ENCODE assay signal across 25 cellular contexts in the genomic region with DNA sequence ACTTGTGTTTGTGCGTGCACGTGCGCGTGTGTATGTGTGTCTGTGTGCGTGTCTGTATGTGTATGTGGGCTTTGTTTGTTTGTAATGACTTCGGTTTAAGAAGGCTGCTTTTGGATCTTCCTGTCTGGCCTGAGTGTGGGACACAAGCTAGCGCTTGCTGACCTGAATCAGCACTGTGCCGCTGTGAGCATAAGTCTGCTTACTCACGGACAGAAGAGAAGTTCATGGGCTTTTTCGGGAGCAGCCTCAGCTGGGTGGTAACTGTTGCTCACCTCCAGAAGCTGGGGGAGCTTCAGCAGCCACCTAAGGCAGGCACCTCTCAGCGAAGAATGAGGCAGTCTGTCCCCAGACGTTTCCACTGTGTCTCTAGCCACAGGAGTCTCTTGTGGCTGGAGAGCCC. TPM values are rescaled to one million over a fixed set of nuclear protein-coding genes. Genes with fewer than 3 reads are reported as not detected.
DNase-seq lines count a peak whose midpoint lies in the region; ATAC-seq and TF ChIP-seq lines count a peak whose summit lies in the region.
"Had no signal": no experiment of that assay in that cellular context is flagged by ENCODE, and none has a peak within 500 bp of the region (broad histone marks: within the 10 kb centered on the region; RNA-seq: fewer than 3 reads in every experiment).

No MANE protein-coding gene starts in this region.

- H3K36me3 Mint-ChIP-seq in endothelial cell (ENCODE audit: low read depth, unreplicated experiment) = no peaks in the 10 kb centered on the region
- no peaks in the 10 kb centered on the region for H3K36me3 Mint-ChIP-seq in stimulated activated effector memory CD8-positive, alpha-beta T cell treated with anti-CD3 and anti-CD28 coated beads, Interleukin-12 subunit alpha, Interleukin-12 subunit beta, amount 100 ng/mL, for 72 hours
- no peaks in the 10 kb centered on the region for H3K36me3 Mint-ChIP-seq in effector memory CD8-positive, alpha-beta T cell (ENCODE audit: insufficient read depth)
- H3K36me3 Mint-ChIP-seq: CD4-positive, CD25-positive, alpha-beta regulatory T cell; naive thymus-derived CD4-positive, alpha-beta T cell had no signal

- H3K23ac ChIP-seq in mesendoderm (ENCODE audit: low read length) = no peak overlapping the region

- H3K4me3 ChIP-seq in NT2/D1 (ENCODE audit: insufficient read length, low read depth) (no peak overlapping the region), mesendoderm (ENCODE audit: low read length) (no peak overlapping the region), GM23248 (no peak overlapping the region)
- H3K4me3 ChIP-seq: esophagus muscularis mucosa, gastroesophageal sphincter, suprapubic skin had no signal

- H3K27me3 Mint-ChIP-seq in endothelial cell (ENCODE audit: unreplicated experiment) = peaks cover 1% of the 10 kb centered on the region
- H3K27me3 Mint-ChIP-seq in effector memory CD8-positive, alpha-beta T cell = peaks cover 29 to 42% of the 10 kb centered on the region in 2 donors

- peaks cover 16% of the 10 kb centered on the region for H3K4me1 Mint-ChIP-seq in endothelial cell (ENCODE audit: unreplicated experiment)
- peaks cover 11% of the 10 kb centered on the region for H3K4me1 Mint-ChIP-seq in stimulated activated effector memory CD8-positive, alpha-beta T cell treated with anti-CD3 and anti-CD28 coated beads, Interleukin-12 subunit alpha, Interleukin-12 subunit beta, amount 100 ng/mL, for 72 hours
- peaks cover 6 to 8% of the 10 kb centered on the region in 2 donors for H3K4me1 Mint-ChIP-seq in effector memory CD8-positive, alpha-beta T cell (ENCODE audit: low read depth in 2 of 2)

- H3K79me2 ChIP-seq in mesendoderm (ENCODE audit: control insufficient read depth, insufficient read depth, low read length) = no peaks in the 10 kb centered on the region
- no peaks in the 10 kb centered on the region for H3K79me2 ChIP-seq in GM23248 (ENCODE audit: insufficient read depth)

- no peak overlapping the region for H3K4me2 ChIP-seq in mesendoderm (ENCODE audit: low read length)
- H3K4me2 ChIP-seq in GM23248 (ENCODE audit: unreplicated experiment) = no peak overlapping the region

- H2BK5ac ChIP-seq in mesendoderm (ENCODE audit: low read length) = peak overlapping the region; percentile 48

- H3K18ac ChIP-seq in mesendoderm (ENCODE audit: low read length) = peak overlapping the region; percentile 3

- no peak overlapping the region for H4K5ac ChIP-seq in mesendoderm (ENCODE audit: low read length)

- H4K8ac ChIP-seq in mesendoderm (ENCODE audit: low read depth, low read length) = no peak overlapping the region

- H3K9me2 ChIP-seq in GM23248 (ENCODE audit: insufficient read depth) = no peaks in the 10 kb centered on the region

- H2BK15ac ChIP-seq in mesendoderm (replicated peaks; ENCODE audit: low read depth) = no peak overlapping the region

- WGBS in mesendoderm (ENCODE audit: extremely low coverage, insufficient coverage, low lambda C conversion rate) = no CpG with 5 or more reads among the region's 12 CpGs
- 74 to 77% methylated on average over 12 of the region's 12 CpGs for WGBS in GM23248 (ENCODE audit: low coverage in 1 of 2, low lambda C conversion rate in 2 of 2, missing lambda C conversion rate in 2 of 2), 2 experiments

- no peak overlapping the region for H2AFZ ChIP-seq in GM23248

- H3K79me1 ChIP-seq in mesendoderm (ENCODE audit: low read length) = no peaks in the 10 kb centered on the region

- peak overlapping the region; percentile 28 for H3K27ac ChIP-seq in mesendoderm (ENCODE audit: low read depth, low read length)
- no peak overlapping the region for H3K27ac ChIP-seq in GM23248
- H3K27ac ChIP-seq: esophagus muscularis mucosa, gastroesophageal sphincter, suprapubic skin had no signal

- no peak overlapping the region for H2BK120ac ChIP-seq in mesendoderm (ENCODE audit: low read depth, low read length)

- in situ Hi-C loops in GM23248 (cut with MboI) = no loop called here

- H3K4me1 ChIP-seq in NT2/D1 (ENCODE audit: insufficient read depth, insufficient read length) (peaks cover 6% of the 10 kb centered on the region), mesendoderm (ENCODE audit: control insufficient read depth, low read depth, low read length) (peaks cover 9% of the 10 kb centered on the region), GM23248 (ENCODE audit: insufficient read depth) (peaks cover 8% of the 10 kb centered on the region)
- H3K4me1 ChIP-seq: suprapubic skin had no signal

- no peak for TF ChIP-seq CTCF in endothelial cell (IDR thresholded peaks at IDR 0.05; ENCODE audit: unreplicated experiment)

- H3K4me3 Mint-ChIP-seq in endothelial cell (ENCODE audit: unreplicated experiment) = no peak overlapping the region
- no peak overlapping the region for H3K4me3 Mint-ChIP-seq in stimulated activated effector memory CD8-positive, alpha-beta T cell treated with anti-CD3 and anti-CD28 coated beads, Interleukin-12 subunit alpha, Interleukin-12 subunit beta, amount 100 ng/mL, for 72 hours
- no peak overlapping the region for H3K4me3 Mint-ChIP-seq in effector memory CD8-positive, alpha-beta T cell
- H3K4me3 Mint-ChIP-seq: activated CD8-positive, alpha-beta T cell treated with anti-CD3 and anti-CD28 coated beads for 36 hours; CD4-positive, CD25-positive, alpha-beta regulatory T cell; HFFc6; naive thymus-derived CD4-positive, alpha-beta T cell had no signal

- H3K27me3 ChIP-seq in NT2/D1 (ENCODE audit: insufficient read depth, insufficient read length) = no peaks in the 10 kb centered on the region
- no peaks in the 10 kb centered on the region for H3K27me3 ChIP-seq in mesendoderm (ENCODE audit: insufficient read depth, low read length, poor library complexity)
- H3K27me3 ChIP-seq in GM23248 (replicated peaks; ENCODE audit: insufficient read depth) = 0 out of 2 replicates have a peak, but pooled peaks cover 5% of the 10 kb centered on the region
- H3K27me3 ChIP-seq: esophagus muscularis mucosa, suprapubic skin had no signal

- H3K9me3 ChIP-seq in NT2/D1 (ENCODE audit: insufficient read depth, low read length) (no peaks in the 10 kb centered on the region), GM23248 (ENCODE audit: low read depth) (no peaks in the 10 kb centered on the region)
- H3K9me3 ChIP-seq: esophagus muscularis mucosa, gastroesophageal sphincter, suprapubic skin had no signal

- H3K9ac ChIP-seq in NT2/D1 (ENCODE audit: insufficient read length, low read depth) (peak overlapping the region; percentile 51), mesendoderm (ENCODE audit: low read length) (peak overlapping the region; percentile 23), GM23248 (no peak overlapping the region)

- peak overlapping the region; percentile 24 for H2AK5ac ChIP-seq in mesendoderm (ENCODE audit: low read length)

- no peaks in the 10 kb centered on the region for H3K36me3 ChIP-seq in NT2/D1 (ENCODE audit: insufficient read depth, insufficient read length, low read length)
- H3K36me3 ChIP-seq in mesendoderm (ENCODE audit: control insufficient read depth, insufficient read depth, low read length) = no peaks in the 10 kb centered on the region
- H3K36me3 ChIP-seq in GM23248 (ENCODE audit: low read depth) = no peaks in the 10 kb centered on the region
- H3K36me3 ChIP-seq: esophagus muscularis mucosa, gastroesophageal sphincter, suprapubic skin had no signal

- H3K56ac ChIP-seq in mesendoderm (ENCODE audit: low read length) = peak overlapping the region; percentile 81

- no peaks in the 10 kb centered on the region for H4K20me1 ChIP-seq in GM23248 (ENCODE audit: insufficient read depth)

- H3K27ac Mint-ChIP-seq in endothelial cell (ENCODE audit: unreplicated experiment) = peak overlapping the region; percentile 44
- peak overlapping the region; percentile 35 for H3K27ac Mint-ChIP-seq in stimulated activated effector memory CD8-positive, alpha-beta T cell treated with anti-CD3 and anti-CD28 coated beads, Interleukin-12 subunit alpha, Interleukin-12 subunit beta, amount 100 ng/mL, for 72 hours
- H3K27ac Mint-ChIP-seq in effector memory CD8-positive, alpha-beta T cell = no peak overlapping the region
- H3K27ac Mint-ChIP-seq: activated CD8-positive, alpha-beta T cell treated with anti-CD3 and anti-CD28 coated beads for 36 hours; CD4-positive, CD25-positive, alpha-beta regulatory T cell; HFFc6; naive thymus-derived CD4-positive, alpha-beta T cell had no signal

- H3F3A ChIP-seq in GM23248 (ENCODE audit: insufficient read depth) = 0 out of 2 replicates have a peak, but pooled peaks cover 4% of the 10 kb centered on the region

- no peaks in the 10 kb centered on the region for H3K9me3 Mint-ChIP-seq in endothelial cell (ENCODE audit: unreplicated experiment)
- no peaks in the 10 kb centered on the region for H3K9me3 Mint-ChIP-seq in stimulated activated effector memory CD8-positive, alpha-beta T cell treated with anti-CD3 and anti-CD28 coated beads, Interleukin-12 subunit alpha, Interleukin-12 subunit beta, amount 100 ng/mL, for 72 hours
- no peaks in the 10 kb centered on the region for H3K9me3 Mint-ChIP-seq in effector memory CD8-positive, alpha-beta T cell
- H3K9me3 Mint-ChIP-seq: activated CD8-positive, alpha-beta T cell treated with anti-CD3 and anti-CD28 coated beads for 36 hours; CD4-positive, CD25-positive, alpha-beta regulatory T cell; HFFc6; naive thymus-derived CD4-positive, alpha-beta T cell had no signal

- H3K4ac ChIP-seq in mesendoderm (ENCODE audit: low read depth, low read length) = no peak overlapping the region

- no peak for DNase-seq in NT2/D1 (ENCODE audit: low read depth, low spot score)
- DNase-seq in endothelial cell (ENCODE audit: low spot score) = no peak
- DNase-seq in mesendoderm = peak; percentile 36
- no peak for DNase-seq in stimulated activated effector memory CD8-positive, alpha-beta T cell treated with anti-CD3 and anti-CD28 coated beads, Interleukin-12 subunit alpha, Interleukin-12 subunit beta, amount 100 ng/mL, for 72 hours (ENCODE audit: low spot score in 2 of 2)
- no peak for DNase-seq in GM23248
- no peak for DNase-seq in effector memory CD8-positive, alpha-beta T cell
- DNase-seq in mucosa of gallbladder (ENCODE audit: low spot score) = no peak
- no peak for DNase-seq in activated effector memory CD4-positive, alpha-beta T cell treated with anti-CD3 and anti-CD28 coated beads, Interleukin-2, amount 50 U/mL, for 16 hours
- DNase-seq: activated CD4-positive, CD25-positive, alpha-beta regulatory T cell treated with anti-CD3 and anti-CD28 coated beads, Interleukin-2, amount 50 U/mL, for 72 hours; activated CD8-positive, alpha-beta T cell treated with anti-CD3 and anti-CD28 coated beads for 36 hours; amygdala; caudate nucleus; CD4-positive, CD25-positive, alpha-beta regulatory T cell; DMS 273 treated with DMSO at 0.1 percent for 48 hours; HFFc6; Kasumi-1; mammary epithelial cell; naive thymus-derived CD4-positive, alpha-beta T cell; NCI-H187; NCI-H774; OCI-M1; Right ventricle myocardium superior had no signal

- peak; percentile 27 for ATAC-seq in stimulated activated effector memory CD8-positive, alpha-beta T cell treated with anti-CD3 and anti-CD28 coated beads, Interleukin-12 subunit alpha, Interleukin-12 subunit beta, amount 100 ng/mL, for 72 hours
- no peak for ATAC-seq in effector memory CD8-positive, alpha-beta T cell (replicated peaks)
- ATAC-seq: activated CD8-positive, alpha-beta T cell treated with anti-CD3 and anti-CD28 coated beads for 36 hours; gastroesophageal sphincter; naive thymus-derived CD4-positive, alpha-beta T cell had no signal

RNA-seq across cellular contexts. Expression of gene TRUB1, which starts 56.1 kb away (rescaled TPM):
- total RNA-seq in endothelial cell (ENCODE audit: unreplicated experiment) = 15.4 TPM
- polyA plus RNA-seq in mesendoderm (2013, experiment 1 of 2) = 19.0 TPM
- polyA plus RNA-seq in mesendoderm (2013, experiment 2 of 2) = 19.6 TPM
- total RNA-seq in GM23248 (2014; rRNA removed; shearing (Covaris generic)) = 19.6 and 25.4 TPM in 2 replicates
- 17.4 and 20.5 TPM in 2 replicates for polyA plus RNA-seq in GM23248 (2016; fragmentation: Nextera tagmentation; extraction: Ambion mirVana)
- 17.8 TPM for total RNA-seq in mucosa of gallbladder

Comparison
In these comparisons a context has a peak if more than half of its experiments do, and no peak if none do; other contexts are left out.
1. H3K27ac Mint-ChIP-seq: peak in endothelial cell (single experiment) and stimulated activated effector memory CD8-positive, alpha-beta T cell treated with anti-CD3 and anti-CD28 coated beads, Interleukin-12 subunit alpha, Interleukin-12 subunit beta, amount 100 ng/mL, for 72 hours (single experiment); none in effector memory CD8-positive, alpha-beta T cell (0 of 2).